ENCODE assay signal across 1 cellular context in the genomic region with DNA sequence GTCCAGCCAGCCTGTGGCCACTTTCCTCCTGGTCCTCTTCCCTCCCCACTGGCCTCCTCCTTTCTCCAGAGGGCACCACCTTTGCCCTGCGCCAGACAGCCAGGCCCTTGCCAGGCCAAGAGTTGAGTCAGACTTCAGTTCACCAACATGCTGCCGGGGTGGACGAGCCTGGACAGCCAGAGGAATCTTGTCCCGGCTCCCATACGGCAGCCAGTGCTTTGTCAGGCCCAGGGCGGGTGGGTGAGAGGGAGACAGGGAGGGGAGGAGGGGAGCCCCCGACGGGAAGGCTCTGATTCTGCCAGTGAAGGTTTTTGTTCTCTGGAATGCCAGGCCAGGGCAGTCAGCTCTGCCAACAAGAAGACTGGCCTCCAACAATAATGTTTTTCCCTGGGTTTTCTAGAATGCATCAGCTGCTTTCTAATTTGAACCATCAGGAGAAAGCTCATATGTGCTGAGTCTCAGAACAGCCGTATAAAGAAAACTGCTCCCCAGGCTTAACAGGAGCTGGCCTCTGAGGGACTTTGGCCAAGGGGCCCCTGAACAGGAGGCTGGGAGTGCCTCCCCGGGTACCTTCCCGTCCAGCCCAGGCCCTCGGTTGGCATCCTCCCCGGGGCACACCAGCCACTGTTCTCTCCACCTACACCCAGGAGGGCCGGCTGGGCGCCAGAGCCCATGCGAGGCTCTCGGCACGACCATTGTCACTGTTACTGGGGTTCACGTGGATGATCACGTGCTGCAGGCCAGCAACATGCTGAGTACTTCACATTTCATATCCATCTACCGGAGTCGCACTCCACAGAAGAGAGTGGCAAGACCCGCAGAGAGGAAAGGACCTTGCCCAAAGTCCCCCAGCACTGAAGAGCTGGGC.
TF ChIP-seq lines count a peak whose summit lies in the region.

No MANE protein-coding gene starts in this region.

TF ChIP-seq in IMR-90, 13 proteins besides CTCF, POLR2A, EP300 and RAD21 (continued from another document):
- TF ChIP-seq MAFK (IDR thresholded peaks at IDR 0.05; ENCODE audit: low read depth, low read length) (no peak), NFE2L2 (IDR thresholded peaks at IDR 0.05; ENCODE audit: low read depth, low read length) (no peak), BHLHE40 (IDR thresholded peaks at IDR 0.05; ENCODE audit: low read depth, low read length) (no peak), MAZ (IDR thresholded peaks at IDR 0.05; ENCODE audit: borderline replicate concordance, low read depth, low read length) (no peak), MXI1 (IDR thresholded peaks at IDR 0.05; ENCODE audit: borderline replicate concordance, low read depth, low read length) (no peak), RFX5 (IDR thresholded peaks at IDR 0.05; ENCODE audit: low read depth, low read length) (no peak), FOS (IDR thresholded peaks at IDR 0.05; ENCODE audit: low read depth, low read length) (no peak), CEBPB (IDR thresholded peaks at IDR 0.05; ENCODE audit: low read depth, low read length) (no peak), CHD1 (IDR thresholded peaks at IDR 0.05; ENCODE audit: low read depth, low read length) (no peak), RCOR1 (IDR thresholded peaks at IDR 0.05; ENCODE audit: insufficient replicate concordance, low read length) (no peak)
- TF ChIP-seq, protein P1, sequence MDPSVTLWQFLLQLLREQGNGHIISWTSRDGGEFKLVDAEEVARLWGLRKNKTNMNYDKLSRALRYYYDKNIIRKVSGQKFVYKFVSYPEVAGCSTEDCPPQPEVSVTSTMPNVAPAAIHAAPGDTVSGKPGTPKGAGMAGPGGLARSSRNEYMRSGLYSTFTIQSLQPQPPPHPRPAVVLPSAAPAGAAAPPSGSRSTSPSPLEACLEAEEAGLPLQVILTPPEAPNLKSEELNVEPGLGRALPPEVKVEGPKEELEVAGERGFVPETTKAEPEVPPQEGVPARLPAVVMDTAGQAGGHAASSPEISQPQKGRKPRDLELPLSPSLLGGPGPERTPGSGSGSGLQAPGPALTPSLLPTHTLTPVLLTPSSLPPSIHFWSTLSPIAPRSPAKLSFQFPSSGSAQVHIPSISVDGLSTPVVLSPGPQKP (IDR thresholded peaks at IDR 0.05; ENCODE audit: borderline replicate concordance, low read depth, low read length): no peak
